8 cellular contexts compared by ENCODE assay signal in the genomic region with DNA sequence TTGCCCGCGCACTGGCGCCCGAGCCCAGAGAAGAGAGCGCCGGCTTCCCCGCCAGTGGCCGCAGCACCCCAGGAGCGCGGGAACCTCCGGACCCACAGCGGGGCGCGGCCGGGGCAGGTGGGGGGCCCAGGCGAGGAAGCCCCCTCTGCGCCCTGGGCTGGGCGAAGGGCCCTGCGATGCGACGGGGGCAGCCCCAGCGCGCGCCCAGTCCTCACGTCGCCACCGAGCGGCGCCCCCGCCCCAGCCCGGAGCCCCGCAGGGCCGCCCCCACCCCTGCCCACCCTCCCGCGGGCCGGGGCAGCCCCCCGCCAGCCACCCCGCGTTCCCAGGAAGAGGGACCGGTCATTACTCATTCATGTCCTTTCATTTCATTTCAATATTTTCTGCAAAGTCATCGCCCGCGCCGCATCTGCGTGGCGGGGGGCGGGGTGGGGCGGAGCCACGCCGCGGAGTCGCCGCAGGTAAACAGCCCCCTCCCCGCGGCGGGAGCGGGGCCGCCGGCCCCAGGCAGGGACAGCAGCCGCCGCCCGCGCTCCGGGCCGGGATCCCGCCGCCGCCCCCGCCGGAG. TPM values are rescaled to one million over a fixed set of nuclear protein-coding genes. Genes with fewer than 3 reads are reported as not detected.
A peak's percentile ranks its signal among the peaks of the same experiment; 100 is the strongest.
DNase-seq lines count a peak whose midpoint lies in the region; ATAC-seq and TF ChIP-seq lines count a peak whose summit lies in the region.

No MANE protein-coding gene starts in this region.

- no peak overlapping the region for H2AFZ ChIP-seq in MM.1S (ENCODE audit: low read length)

- H3K36me3 Mint-ChIP-seq in CD8-positive, alpha-beta T cell = no peaks in the 10 kb centered on the region

- H3K9me2 ChIP-seq in MM.1S (replicated peaks; ENCODE audit: insufficient read depth, low read length) = no peaks in the 10 kb centered on the region

- no peaks in the 10 kb centered on the region for H3K4me1 ChIP-seq in CD8-positive, alpha-beta T cell (ENCODE audit: insufficient read depth, low read length)
- H3K4me1 ChIP-seq in MM.1S (ENCODE audit: low read length) (no peaks in the 10 kb centered on the region), right cardiac atrium (ENCODE audit: control insufficient read depth, insufficient read depth, low read length) (no peaks in the 10 kb centered on the region)

- no peaks in the 10 kb centered on the region for H3F3A ChIP-seq in MM.1S (ENCODE audit: insufficient read depth, low read length)

- H3K9me3 Mint-ChIP-seq in CD8-positive, alpha-beta T cell = no peaks in the 10 kb centered on the region

- WGBS in right cardiac atrium = under 1% methylated on average over 70 of the region's 70 CpGs

- TF ChIP-seq CTCF in CD8-positive, alpha-beta T cell (IDR thresholded peaks at IDR 0.05) = no peak
- TF ChIP-seq CTCF in MM.1S (IDR thresholded peaks at IDR 0.05; ENCODE audit: low read length) = no peak

- peak; percentile 61 for ATAC-seq in CD8-positive, alpha-beta T cell
- ATAC-seq in right cardiac atrium (no peak), HG02870 (IDR thresholded peaks at IDR 0.05; ENCODE audit: unreplicated experiment) (no peak)

- H3K27ac Mint-ChIP-seq in CD8-positive, alpha-beta T cell = no peak overlapping the region

- H3K4me3 Mint-ChIP-seq in CD8-positive, alpha-beta T cell = no peak overlapping the region

- H3K27me3 Mint-ChIP-seq in CD8-positive, alpha-beta T cell (ENCODE audit: low read depth) = peaks cover 28% of the 10 kb centered on the region

- no peak overlapping the region for H3K9ac ChIP-seq in MM.1S (ENCODE audit: low read length)

- no peaks in the 10 kb centered on the region for H3K79me2 ChIP-seq in MM.1S (ENCODE audit: low read length)

- CTCF ChIA-PET in CD8-positive, alpha-beta T cell (lab: Charles Lee) = no interaction called here

- no peak overlapping the region for H3K27ac ChIP-seq in CD8-positive, alpha-beta T cell (ENCODE audit: low read depth, low read length)
- H3K27ac ChIP-seq in MM.1S (ENCODE audit: low read length) (no peak overlapping the region), right cardiac atrium (ENCODE audit: low read length) (no peak overlapping the region)

- peaks cover 4% of the 10 kb centered on the region for H3K4me1 Mint-ChIP-seq in CD8-positive, alpha-beta T cell (ENCODE audit: low read depth)

- H4K20me1 ChIP-seq in MM.1S (ENCODE audit: insufficient read depth, low read length) = no peaks in the 10 kb centered on the region

- no peaks in the 10 kb centered on the region for H3K36me3 ChIP-seq in CD8-positive, alpha-beta T cell (ENCODE audit: insufficient read depth, low read length)
- no peaks in the 10 kb centered on the region for H3K36me3 ChIP-seq in MM.1S (replicated peaks; ENCODE audit: insufficient read depth, low read length)

- POLR2A ChIA-PET in CD8-positive, alpha-beta T cell (lab: Charles Lee) = no interaction called here

- peaks cover 9% of the 10 kb centered on the region for H3K27me3 ChIP-seq in CD8-positive, alpha-beta T cell (ENCODE audit: insufficient read depth, low read length)
- H3K27me3 ChIP-seq in MM.1S (replicated peaks; ENCODE audit: insufficient read depth, low read length) (peaks cover 23% of the 10 kb centered on the region), right cardiac atrium (ENCODE audit: control insufficient read depth, insufficient read depth) (no peaks in the 10 kb centered on the region)

- peak in 1 of 7 experiments; percentile 9 for DNase-seq in CD8-positive, alpha-beta T cell
- DNase-seq in MM.1S (peak; percentile 44), activated T-cell treated with anti-CD3 and anti-CD28 coated beads for 4 hours (peak; percentile 43), right cardiac atrium (peak in 2 of 3 donors; percentile 63 to 65), globus pallidus (ENCODE audit: low spot score) (no peak)
- peak; percentile 36 to 61 (median 42) for DNase-seq in stimulated activated CD4-positive, alpha-beta T cell treated with anti-CD3 and anti-CD28 coated beads, TNF-alpha, amount 100 ng/mL, for 24 hours (ENCODE audit: low read depth in 3 of 3)
- DNase-seq in central memory CD4-positive, alpha-beta T cell = no peak

- no peak overlapping the region for H3K4me2 ChIP-seq in MM.1S (ENCODE audit: low read depth, low read length)

- intact Hi-C loops in CD8-positive, alpha-beta T cell (cut with DNase I, micrococcal nuclease) = loop anchor here in 1 of 2 experiments (5.0 kb wide), 1 partner anchor 37 kb away; no protein-coding TSS in a partner anchor
- intact Hi-C loops in right cardiac atrium (cut with DNase I) = no loop called here

- no peaks in the 10 kb centered on the region for H3K9me3 ChIP-seq in CD8-positive, alpha-beta T cell (ENCODE audit: low read length)
- H3K9me3 ChIP-seq in MM.1S (replicated peaks; ENCODE audit: insufficient read depth, low read length) (no peaks in the 10 kb centered on the region), right cardiac atrium (ENCODE audit: control insufficient read depth, low read length) (no peaks in the 10 kb centered on the region)

- H3K4me3 ChIP-seq in CD8-positive, alpha-beta T cell (ENCODE audit: low read depth, low read length) = no peak overlapping the region
- no peak overlapping the region for H3K4me3 ChIP-seq in MM.1S (ENCODE audit: low read length)
- H3K4me3 ChIP-seq in right cardiac atrium (ENCODE audit: low read length) = peak overlapping the region; percentile 72

RNA-seq across cellular contexts. Expression of a gene that starts 0.7 kb away (rescaled TPM):
- total RNA-seq in CD8-positive, alpha-beta T cell = under 1 TPM in 1 of 2 experiments, not detected in 1; 0.16 TPM
- total RNA-seq in right cardiac atrium = 1 to 10 TPM in 2 of 4 donors, under 1 TPM in 2; 0.43 to 2.1 (median 1.3) TPM
- polyA plus RNA-seq in right cardiac atrium = 0.68 TPM

RNA-seq across cellular contexts. Expression of a gene that starts 15.9 kb away (rescaled TPM):
- 100 to 1,000 TPM; 178 to 187 TPM for total RNA-seq in CD8-positive, alpha-beta T cell
- 10 to 100 TPM; 16.7 to 23.2 (median 20.7) TPM for total RNA-seq in right cardiac atrium
- polyA plus RNA-seq in right cardiac atrium = 25.5 TPM

RNA-seq across cellular contexts. Expression of a gene that starts 31.0 kb away (rescaled TPM):
- total RNA-seq in CD8-positive, alpha-beta T cell = 10 to 100 TPM; 32.7 to 34.6 TPM
- total RNA-seq in right cardiac atrium = 10 to 100 TPM; 14.6 to 16.3 (median 15.3) TPM
- polyA plus RNA-seq in right cardiac atrium = 17.1 TPM

Comparison
In these comparisons a context has a peak if more than half of its experiments do, and no peak if none do; other contexts are left out.
1. DNase-seq: peak in MM.1S (single experiment), activated T-cell treated with anti-CD3 and anti-CD28 coated beads for 4 hours (single experiment), right cardiac atrium (2 of 3) and stimulated activated CD4-positive, alpha-beta T cell treated with anti-CD3 and anti-CD28 coated beads, TNF-alpha, amount 100 ng/mL, for 24 hours (3 of 3); none in central memory CD4-positive, alpha-beta T cell (single experiment) and globus pallidus (single experiment).
2. RNA of a gene that starts 15.9 kb away (total RNA-seq): 178 to 187 TPM in CD8-positive, alpha-beta T cell; 16.7 to 23.2 TPM in right cardiac atrium; every median in the first group is over 4 times any median in the second.